Comparison of ENCODE assay signal across 8 cellular contexts in the genomic region with DNA sequence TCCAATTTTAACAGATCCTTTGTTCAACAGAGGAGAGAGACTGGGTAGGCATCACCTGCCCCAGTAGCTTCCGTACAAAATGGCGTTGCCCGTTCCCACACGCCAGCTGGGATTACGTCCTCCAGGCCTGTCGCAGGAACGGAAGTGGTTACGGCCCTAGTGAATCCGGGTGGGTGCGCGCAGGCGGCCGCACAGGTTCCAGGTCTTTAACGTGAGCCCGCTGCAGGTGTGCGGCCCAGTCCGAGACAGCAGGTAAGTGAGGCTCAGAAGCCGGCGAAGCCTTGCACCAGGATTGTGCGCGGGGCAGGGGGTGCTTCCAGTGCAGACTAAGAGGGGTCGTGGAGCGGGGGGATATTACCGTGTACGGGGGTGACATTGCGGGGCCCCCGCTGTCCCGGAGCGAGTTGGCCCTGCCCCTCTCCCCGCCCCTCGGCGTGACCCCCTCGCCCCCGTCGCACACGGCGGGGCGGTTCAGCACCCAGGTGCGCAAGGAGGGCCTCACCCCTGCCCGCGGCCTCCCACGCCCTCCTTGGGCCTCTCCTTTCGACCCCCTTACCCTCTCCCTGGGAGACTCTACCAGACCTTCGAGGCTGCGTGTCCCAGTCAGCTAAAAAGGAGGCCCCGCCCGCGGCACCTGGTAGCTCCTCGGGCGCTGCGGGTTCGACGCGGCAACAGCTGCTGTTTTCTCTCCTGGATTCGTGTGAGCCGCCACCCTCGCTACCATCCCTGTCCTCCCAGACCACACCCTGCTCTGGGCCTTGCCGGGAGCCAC. TPM values are rescaled to one million over a fixed set of nuclear protein-coding genes. Genes with fewer than 3 reads are reported as not detected.
DNase-seq lines count a peak whose midpoint lies in the region; ATAC-seq and TF ChIP-seq lines count a peak whose summit lies in the region.

A gene with protein sequence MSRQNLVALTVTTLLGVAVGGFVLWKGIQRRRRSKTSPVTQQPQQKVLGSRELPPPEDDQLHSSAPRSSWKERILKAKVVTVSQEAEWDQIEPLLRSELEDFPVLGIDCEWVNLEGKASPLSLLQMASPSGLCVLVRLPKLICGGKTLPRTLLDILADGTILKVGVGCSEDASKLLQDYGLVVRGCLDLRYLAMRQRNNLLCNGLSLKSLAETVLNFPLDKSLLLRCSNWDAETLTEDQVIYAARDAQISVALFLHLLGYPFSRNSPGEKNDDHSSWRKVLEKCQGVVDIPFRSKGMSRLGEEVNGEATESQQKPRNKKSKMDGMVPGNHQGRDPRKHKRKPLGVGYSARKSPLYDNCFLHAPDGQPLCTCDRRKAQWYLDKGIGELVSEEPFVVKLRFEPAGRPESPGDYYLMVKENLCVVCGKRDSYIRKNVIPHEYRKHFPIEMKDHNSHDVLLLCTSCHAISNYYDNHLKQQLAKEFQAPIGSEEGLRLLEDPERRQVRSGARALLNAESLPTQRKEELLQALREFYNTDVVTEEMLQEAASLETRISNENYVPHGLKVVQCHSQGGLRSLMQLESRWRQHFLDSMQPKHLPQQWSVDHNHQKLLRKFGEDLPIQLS (plus strand): TSS at position 159 of the 772 bp plus-strand sequence. CDS start 17,973 bp downstream, outside the sequence.

- peak within 1 kb of the TSS; percentile 91 for H2AFZ ChIP-seq in OCI-LY7 (ENCODE audit: low read length)

- H3K27me3 ChIP-seq in HUES48 (ENCODE audit: control insufficient read depth, insufficient read depth, low read length) (no peaks in the 10 kb centered on the region), mucosa of stomach (ENCODE audit: control insufficient read depth, insufficient read depth, low read length) (no peaks in the 10 kb centered on the region)

- H4K20me1 ChIP-seq in OCI-LY7 (ENCODE audit: insufficient read depth, low read length) = no peaks in the 10 kb centered on the region

- H3K27ac ChIP-seq in HUES48 (ENCODE audit: low read depth, low read length) = peak within 1 kb of the TSS; percentile 87
- H3K27ac ChIP-seq in OCI-LY7 (ENCODE audit: low read depth, low read length, poor library complexity, severe bottlenecking) = no peak within 1 kb of the TSS

- peaks cover 17% of the 10 kb centered on the region for H3K4me1 Mint-ChIP-seq in activated T-cell treated with anti-CD3 and anti-CD28 coated beads, Interleukin-2, amount 50 U/mL, for 4 hours (ENCODE audit: low read depth)

- H3K4me2 ChIP-seq in OCI-LY7 (ENCODE audit: low read length) = peak within 1 kb of the TSS; percentile 71

- H3K9me3 ChIP-seq in HUES48 (ENCODE audit: control insufficient read depth, insufficient read depth, low read length) (no peaks in the 10 kb centered on the region), OCI-LY7 (ENCODE audit: low read length) (no peaks in the 10 kb centered on the region), mucosa of stomach (ENCODE audit: control insufficient read depth, low read length) (no peaks in the 10 kb centered on the region)

- DNase-seq in COLO829 (ENCODE audit: low spot score) (peak; percentile 90), OCI-LY7 (ENCODE audit: low spot score) (peak; percentile 87)
- DNase-seq in activated T-cell treated with anti-CD3 and anti-CD28 coated beads, Interleukin-2, amount 50 U/mL, for 4 hours = peak; percentile 62
- peak; percentile 21 to 45 for DNase-seq in stimulated activated CD8-positive, alpha-beta memory T cell treated with anti-CD3 and anti-CD28 coated beads, Interleukin-7, amount 100 ng/mL, for 1 hour (ENCODE audit: low read depth in 2 of 2)

- no peaks in the 10 kb centered on the region for H3K9me2 ChIP-seq in OCI-LY7 (ENCODE audit: insufficient read depth, low read length)

- H3K27me3 Mint-ChIP-seq in activated T-cell treated with anti-CD3 and anti-CD28 coated beads, Interleukin-2, amount 50 U/mL, for 4 hours (ENCODE audit: low read depth) = peaks cover 2% of the 10 kb centered on the region

- intact Hi-C loops in OCI-LY7 (cut with micrococcal nuclease; ENCODE audit: unreplicated experiment) = loop anchor here (1.0 kb wide), 1 partner anchor 38 kb away; a partner anchor contains a TSS

- TF ChIP-seq CTCF in OCI-LY7 (conservative IDR thresholded peaks at IDR 0.05; ENCODE audit: low read length) = no peak

- peaks cover 2% of the 10 kb centered on the region for H3K36me3 Mint-ChIP-seq in activated T-cell treated with anti-CD3 and anti-CD28 coated beads, Interleukin-2, amount 50 U/mL, for 4 hours (ENCODE audit: insufficient read depth)

- H3K79me2 ChIP-seq in OCI-LY7 (ENCODE audit: insufficient read depth, low read depth, low read length) = no peaks in the 10 kb centered on the region

- no TSS peak for BruUV-seq in OCI-LY7 (replicated peaks; lab: Mats Ljungman, UMichigan)

- CTCF ChIA-PET in OCI-LY7 (lab: Charles Lee; ENCODE audit: unreplicated experiment) = no interaction called here

- POLR2A ChIA-PET in OCI-LY7 (lab: Charles Lee) = interaction anchor here (0.6 to 1.1 kb wide), 2 partner anchors 59 to 969 kb away, joined by 3 to 4 read pairs; no protein-coding TSS in a partner anchor

- H3K4me3 ChIP-seq in HUES48 (ENCODE audit: low read depth, low read length) = peak within 1 kb of the TSS; percentile 78
- peak within 1 kb of the TSS; percentile 70 for H3K4me3 ChIP-seq in OCI-LY7 (ENCODE audit: low read depth, low read length, poor library complexity, severe bottlenecking)
- H3K4me3 ChIP-seq in mucosa of stomach (ENCODE audit: low read length) = peak within 1 kb of the TSS; percentile 73

- H3K4me3 Mint-ChIP-seq in activated T-cell treated with anti-CD3 and anti-CD28 coated beads, Interleukin-2, amount 50 U/mL, for 4 hours = peak within 1 kb of the TSS; percentile 91

- 0 out of 2 replicates have a peak, but pooled peaks cover 4% of the 10 kb centered on the region for H3K36me3 ChIP-seq in HUES48 (ENCODE audit: control insufficient read depth, insufficient read depth, low read length)
- no peaks in the 10 kb centered on the region for H3K36me3 ChIP-seq in OCI-LY7 (ENCODE audit: insufficient read depth, low read length)
- H3K36me3 ChIP-seq in mucosa of stomach (ENCODE audit: control insufficient read depth, insufficient read depth, low read length) = no peaks in the 10 kb centered on the region

- H3K9me3 Mint-ChIP-seq in activated T-cell treated with anti-CD3 and anti-CD28 coated beads, Interleukin-2, amount 50 U/mL, for 4 hours = no peaks in the 10 kb centered on the region

- H3K4me1 ChIP-seq in HUES48 (ENCODE audit: control insufficient read depth, insufficient read depth, low read length) = peaks cover 16% of the 10 kb centered on the region; the same call in 1 of the 2 replicates
- H3K4me1 ChIP-seq in OCI-LY7 (ENCODE audit: insufficient read depth, low read length, poor library complexity, severe bottlenecking) = peaks cover 11% of the 10 kb centered on the region
- H3K4me1 ChIP-seq in mucosa of stomach (ENCODE audit: control insufficient read depth, insufficient read depth, low read length) = no peaks in the 10 kb centered on the region

- peak; percentile 79 for ATAC-seq in GM21367 (IDR thresholded peaks at IDR 0.05; ENCODE audit: unreplicated experiment)
- ATAC-seq in activated T-cell treated with anti-CD3 and anti-CD28 coated beads, Interleukin-2, amount 50 U/mL, for 4 hours = peak; percentile 86 to 89
- peak; percentile 97 for ATAC-seq in esophagus mucosa

- H3K9ac ChIP-seq in HUES48 (ENCODE audit: low read depth, low read length) (peak within 1 kb of the TSS; percentile 78), mucosa of stomach (ENCODE audit: low read length) (peak within 1 kb of the TSS; percentile 84)

RNA-seq across cellular contexts. Expression of the gene that starts here (rescaled TPM):
- 2.7 and 3.1 TPM in 2 replicates for total RNA-seq in OCI-LY7 (2014; rRNA removed; shearing (Covaris generic))
- total RNA-seq in OCI-LY7 (2022) = 7.2 and 8.4 TPM in 2 replicates
- 1 to 10 TPM; 7.8 to 8.5 (median 7.8) TPM for total RNA-seq in activated T-cell treated with anti-CD3 and anti-CD28 coated beads, Interleukin-2, amount 50 U/mL, for 4 hours
- total RNA-seq in esophagus mucosa = 12.2 TPM

Comparison
In these comparisons a context has a peak if more than half of its experiments do, and no peak if none do; other contexts are left out.
1. DNase-seq: peak in every context shown above with its lines; median percentile 90 in COLO829; 87 in OCI-LY7; 62 in activated T-cell treated with anti-CD3 and anti-CD28 coated beads, Interleukin-2, amount 50 U/mL, for 4 hours; 33 in stimulated activated CD8-positive, alpha-beta memory T cell treated with anti-CD3 and anti-CD28 coated beads, Interleukin-7, amount 100 ng/mL, for 1 hour.